ENCODE assay signal across 27 cellular contexts in genomic region chr13:30442854-30443379, GRCh38. TPM values are rescaled to one million over a fixed set of nuclear protein-coding genes. Genes with fewer than 3 reads are reported as not detected.
DNase-seq lines count a peak whose midpoint lies in the region; ATAC-seq and TF ChIP-seq lines count a peak whose summit lies in the region.
"Had no signal": no experiment of that assay in that cellular context is flagged by ENCODE, and none has a peak within 500 bp of the region (broad histone marks: within the 10 kb centered on the region; RNA-seq: fewer than 3 reads in every experiment).

No MANE protein-coding gene starts in this region.

- no peaks in the 10 kb centered on the region for H4K20me1 ChIP-seq in DOHH2 (ENCODE audit: control insufficient read depth, insufficient read depth, low read depth, low read length)
- no peaks in the 10 kb centered on the region for H4K20me1 ChIP-seq in OCI-LY7 (ENCODE audit: insufficient read depth, low read length)
- no peaks in the 10 kb centered on the region for H4K20me1 ChIP-seq in neural progenitor cell (ENCODE audit: low read depth)

- H3K9me3 ChIP-seq in DOHH2 (ENCODE audit: control insufficient read depth, insufficient read depth, low read length): peaks cover 3% of the 10 kb centered on the region; the same call in 1 of the 2 replicates
- H3K9me3 ChIP-seq in OCI-LY7 (ENCODE audit: low read length): peaks cover 18% of the 10 kb centered on the region; the same call in 1 of the 2 replicates
- H3K9me3 ChIP-seq in neural progenitor cell (ENCODE audit: low read depth): no peaks in the 10 kb centered on the region
- H3K9me3 ChIP-seq: SJCRH30 had no signal

- peak; percentile 28 for ATAC-seq in GM18861 (IDR thresholded peaks at IDR 0.05; ENCODE audit: unreplicated experiment)
- no peak for ATAC-seq in GM18870 (IDR thresholded peaks at IDR 0.05; ENCODE audit: unreplicated experiment)
- ATAC-seq: left lobe of liver; naive thymus-derived CD8-positive, alpha-beta T cell had no signal

- peak; percentile 89 for DNase-seq in OCI-LY7 (ENCODE audit: low spot score)
- DNase-seq in neural progenitor cell (ENCODE audit: low spot score): no peak
- no peak for DNase-seq in putamen (ENCODE audit: low spot score)
- no peak for DNase-seq in globus pallidus (ENCODE audit: low spot score)
- DNase-seq: activated CD4-positive, CD25-positive, alpha-beta regulatory T cell treated with anti-CD3 and anti-CD28 coated beads, Interleukin-2, amount 50 U/mL, for 72 hours; activated gamma-delta T cell treated with Interleukin-2 at 50 U/mL for 16 hours; activated T-cell treated with anti-CD3 and anti-CD28 coated beads, Interleukin-2, amount 50 U/mL, for 24 hours; brain microvascular endothelial cell; effector CD4-positive, alpha-beta T cell; EL; naive thymus-derived CD8-positive, alpha-beta T cell; NCI-H1436; NCI-H2107; NCI-H526; SJCRH30; stimulated activated CD4-positive, alpha-beta T cell treated with anti-CD3 and anti-CD28 coated beads, Interleukin-2, amount 100 ng/mL, for 24 hours; T-helper 1 cell had no signal

- H3K4me3 ChIP-seq in DOHH2 (ENCODE audit: low read length): peak overlapping the region; percentile 63
- peak overlapping the region; percentile 87 for H3K4me3 ChIP-seq in OCI-LY7 (ENCODE audit: low read depth, low read length, poor library complexity, severe bottlenecking)
- H3K4me3 ChIP-seq in neural progenitor cell: no peak overlapping the region
- H3K4me3 ChIP-seq: hepatocyte, SJCRH30, skin epidermis had no signal

- H3F3A ChIP-seq in DOHH2 (ENCODE audit: control insufficient read depth, insufficient read depth) (peaks cover 57% of the 10 kb centered on the region), neural progenitor cell (ENCODE audit: low read depth) (peaks cover 28% of the 10 kb centered on the region)

- H3K27ac Mint-ChIP-seq in neural progenitor cell: peak overlapping the region; percentile 86
- H3K27ac Mint-ChIP-seq: activated T-cell treated with anti-CD3 and anti-CD28 coated beads, Interleukin-2, amount 50 U/mL, for 24 hours; CD14-positive monocyte had no signal

- H3K27me3 ChIP-seq in DOHH2 (ENCODE audit: control insufficient read depth, low read length) (no peaks in the 10 kb centered on the region), neural progenitor cell (no peaks in the 10 kb centered on the region)
- H3K27me3 ChIP-seq: brain microvascular endothelial cell, hepatocyte, SJCRH30 had no signal

- intact Hi-C loops in OCI-LY7 (cut with micrococcal nuclease; ENCODE audit: unreplicated experiment): loop anchor here (2.0 to 10.0 kb wide), 2 partner anchors 20 to 292 kb away; partner anchors contain the start of genes ALOX5AP and UBE2L5

- H3K9me2 ChIP-seq in DOHH2 (replicated peaks; ENCODE audit: control insufficient read depth, low read length) (no peaks in the 10 kb centered on the region), OCI-LY7 (ENCODE audit: insufficient read depth, low read length) (no peaks in the 10 kb centered on the region)

- H3K9me3 Mint-ChIP-seq in neural progenitor cell: peaks cover 2% of the 10 kb centered on the region
- H3K9me3 Mint-ChIP-seq: activated T-cell treated with anti-CD3 and anti-CD28 coated beads, Interleukin-2, amount 50 U/mL, for 24 hours had no signal

- no TSS peak for BruUV-seq in OCI-LY7 (replicated peaks; lab: Mats Ljungman, UMichigan)

- H3K4me2 ChIP-seq in DOHH2 (ENCODE audit: low read length): peak overlapping the region; percentile 86
- peak overlapping the region; percentile 92 for H3K4me2 ChIP-seq in OCI-LY7 (ENCODE audit: low read length)
- no peak overlapping the region for H3K4me2 ChIP-seq in neural progenitor cell
- H3K4me2 ChIP-seq: hepatocyte had no signal

- H3K27ac ChIP-seq in DOHH2 (ENCODE audit: low read depth, low read length) (peak overlapping the region; percentile 98), OCI-LY7 (ENCODE audit: low read depth, low read length, poor library complexity, severe bottlenecking) (peak overlapping the region; percentile 98), neural progenitor cell (no peak overlapping the region)
- H3K27ac ChIP-seq: brain microvascular endothelial cell, epithelial cell of prostate, hepatocyte, SJCRH30, skin epidermis had no signal

- H2AFZ ChIP-seq in OCI-LY7 (ENCODE audit: low read length) (peak overlapping the region; percentile 64; the same call in 1 of the 2 replicates), neural progenitor cell (replicated peaks) (peak overlapping the region; percentile 46)
- H2AFZ ChIP-seq: hepatocyte had no signal

- H3K79me2 ChIP-seq in DOHH2 (ENCODE audit: control insufficient read depth, low read length) (peaks cover 30% of the 10 kb centered on the region), OCI-LY7 (ENCODE audit: insufficient read depth, low read depth, low read length) (peaks cover 29% of the 10 kb centered on the region), neural progenitor cell (ENCODE audit: low read depth) (no peaks in the 10 kb centered on the region)
- H3K79me2 ChIP-seq: hepatocyte had no signal

- no peaks in the 10 kb centered on the region for H3K36me3 Mint-ChIP-seq in neural progenitor cell
- H3K36me3 Mint-ChIP-seq: CD14-positive monocyte; naive thymus-derived CD8-positive, alpha-beta T cell had no signal

- TF ChIP-seq CTCF in DOHH2 (IDR thresholded peaks at IDR 0.05; ENCODE audit: low read depth, low read length, poor library complexity, severe bottlenecking) (no peak), OCI-LY7 (conservative IDR thresholded peaks at IDR 0.05; ENCODE audit: low read length) (no peak), neural progenitor cell (IDR thresholded peaks at IDR 0.05) (no peak)

- peaks cover 82% of the 10 kb centered on the region for H3K4me1 ChIP-seq in DOHH2 (ENCODE audit: control insufficient read depth, low read length)
- H3K4me1 ChIP-seq in OCI-LY7 (ENCODE audit: insufficient read depth, low read length, poor library complexity, severe bottlenecking): peaks cover 74% of the 10 kb centered on the region
- peaks cover 12% of the 10 kb centered on the region for H3K4me1 ChIP-seq in neural progenitor cell

- CTCF ChIA-PET in OCI-LY7 (lab: Charles Lee; ENCODE audit: unreplicated experiment): interaction anchor here (1.5 to 3.9 kb wide), 2 partner anchors 13 to 68 kb away, joined by 6 to 17 read pairs; no protein-coding TSS in a partner anchor

- H3K4me3 Mint-ChIP-seq in neural progenitor cell: no peak overlapping the region
- H3K4me3 Mint-ChIP-seq: activated T-cell treated with anti-CD3 and anti-CD28 coated beads, Interleukin-2, amount 50 U/mL, for 24 hours; CD14-positive monocyte had no signal

- POLR2A ChIA-PET in OCI-LY7 (lab: Charles Lee): interaction anchor here (0.6 to 16.4 kb wide), 18 partner anchors 9 to 173 kb away, joined by 3 to 235 read pairs (median 5); partner anchors contain the start of genes KATNAL1 and UBE2L5

- no peak overlapping the region for H3K9ac ChIP-seq in neural progenitor cell

- peaks cover 15% of the 10 kb centered on the region for H3K4me1 Mint-ChIP-seq in neural progenitor cell

- peaks cover 5% of the 10 kb centered on the region for H3K27me3 Mint-ChIP-seq in neural progenitor cell (ENCODE audit: insufficient read depth, low read depth)

- H3K36me3 ChIP-seq in DOHH2 (ENCODE audit: control insufficient read depth, low read length) (peaks cover 25% of the 10 kb centered on the region), OCI-LY7 (ENCODE audit: insufficient read depth, low read length) (peaks cover 21% of the 10 kb centered on the region), neural progenitor cell (no peaks in the 10 kb centered on the region)
- H3K36me3 ChIP-seq: brain microvascular endothelial cell, SJCRH30 had no signal

RNA-seq across cellular contexts. Expression of gene UBE2L5, which starts 20.6 kb away (rescaled TPM):
- total RNA-seq in OCI-LY7 (2014; rRNA removed; shearing (Covaris generic)): 0.15 and 0.22 TPM in 2 replicates
- 1.00 and 1.8 TPM in 2 replicates for total RNA-seq in OCI-LY7 (2022)
- total RNA-seq in neural progenitor cell (ENCODE audit: low replicate concordance): not detected in 2 replicates
- total RNA-seq: fibroblast of villous mesenchyme; hepatocyte; left lobe of liver; naive thymus-derived CD8-positive, alpha-beta T cell; renal cortical epithelial cell; SJCRH30 had no signal

RNA-seq across cellular contexts. Expression of gene HMGB1, which starts 22.8 kb away (rescaled TPM):
- 1,288 and 1,675 TPM in 2 replicates for total RNA-seq in OCI-LY7 (2014; rRNA removed; shearing (Covaris generic))
- total RNA-seq in OCI-LY7 (2022) (1,114 and 1,344 TPM in 2 replicates), neural progenitor cell (ENCODE audit: low replicate concordance) (886 and 1,493 TPM in 2 replicates)
